Comparison of ENCODE assay signal across 30 cellular contexts in genomic region chr18:63552581-63552980, GRCh38. TPM values are rescaled to one million over a fixed set of nuclear protein-coding genes. Genes with fewer than 3 reads are reported as not detected.
DNase-seq lines count a peak whose midpoint lies in the region; ATAC-seq and TF ChIP-seq lines count a peak whose summit lies in the region.
"Had no signal": no experiment of that assay in that cellular context is flagged by ENCODE, and none has a peak within 500 bp of the region (broad histone marks: within the 10 kb centered on the region; RNA-seq: fewer than 3 reads in every experiment).

No MANE protein-coding gene starts in this region.

- peaks cover 38% of the 10 kb centered on the region for H3K4me1 ChIP-seq in BLaER1
- H3K4me1 ChIP-seq: BE2C, body of pancreas, neural progenitor cell, prostate gland, thyroid gland had no signal

- peak overlapping the region; percentile 64 for H3K4me2 ChIP-seq in BLaER1
- H3K4me2 ChIP-seq: neural progenitor cell had no signal

- no peaks in the 10 kb centered on the region for H4K20me1 ChIP-seq in BLaER1

- DNase-seq in NCI-H69 (lab: John Stamatoyannopoulos, UW) (peak; percentile 60), epithelial cell of prostate (ENCODE audit: low read depth, low spot score) (no peak), omental fat pad (ENCODE audit: low spot score) (no peak), C1 segment of cervical spinal cord (lab: John Stamatoyannopoulos, UW) (no peak), MG63 (no peak)
- DNase-seq: activated CD4-positive, alpha-beta T cell treated with anti-CD3 and anti-CD28 coated beads, Interleukin-2, amount 50 U/mL, for 1 hour; activated T-cell treated with anti-CD3 and anti-CD28 coated beads, Interleukin-2, amount 50 U/mL, for 48 hours; BE2C; COR-L47; DMS53; H9; kidney glomerular epithelial cell; NCI-H1048; NCI-H1694 treated with DMSO at 0.1 percent for 48 hours; NCI-H524; SHP77 treated with DMSO at 0.1 percent for 48 hours; sigmoid colon; stimulated activated CD8-positive, alpha-beta memory T cell treated with anti-CD3 and anti-CD28 coated beads, Interleukin-4, amount 100 ng/mL, for 48 hours; stimulated activated naive CD8-positive, alpha-beta T cell treated with anti-CD3 and anti-CD28 coated beads, Interleukin-15, amount 100 ng/mL, for 72 hours; T1000 had no signal

- TF ChIP-seq CTCF in omental fat pad (IDR thresholded peaks at IDR 0.05) = no peak

- H3K27ac ChIP-seq in BLaER1 (peak overlapping the region; percentile 76), epithelial cell of prostate (peak overlapping the region; percentile 91)
- H3K27ac ChIP-seq: body of pancreas, neural progenitor cell, prostate gland, thyroid gland had no signal

- H3K4me3 ChIP-seq in BLaER1 = no peak overlapping the region
- no peak overlapping the region for H3K4me3 ChIP-seq in MG63
- H3K4me3 ChIP-seq: body of pancreas, lung, neural progenitor cell, prostate gland, sigmoid colon, thyroid gland had no signal

- no peaks in the 10 kb centered on the region for H3K36me3 ChIP-seq in BLaER1
- no peaks in the 10 kb centered on the region for H3K36me3 ChIP-seq in MG63
- H3K36me3 ChIP-seq: BE2C, neural progenitor cell, prostate gland, sigmoid colon, thyroid gland had no signal

- ATAC-seq in omental fat pad (ENCODE audit: low FRiP score) (peak; percentile 11), HG02623 (IDR thresholded peaks at IDR 0.05; ENCODE audit: unreplicated experiment) (no peak), HG02981 (IDR thresholded peaks at IDR 0.05; ENCODE audit: unreplicated experiment) (no peak)
- ATAC-seq: stimulated activated naive CD8-positive, alpha-beta T cell treated with anti-CD3 and anti-CD28 coated beads, Interleukin-15, amount 100 ng/mL, for 72 hours had no signal

- H3K9me3 ChIP-seq in BLaER1 = peaks cover 16% of the 10 kb centered on the region
- H3K9me3 ChIP-seq in MG63 = no peaks in the 10 kb centered on the region
- H3K9me3 ChIP-seq: BE2C, body of pancreas, prostate gland, sigmoid colon, thyroid gland had no signal

- H3K9ac ChIP-seq in BLaER1 = peak overlapping the region; percentile 7; the same call in 1 of the 2 replicates
- H3K9ac ChIP-seq: neural progenitor cell had no signal

- H3K27me3 ChIP-seq in BLaER1 (no peaks in the 10 kb centered on the region), MG63 (no peaks in the 10 kb centered on the region)
- H3K27me3 ChIP-seq: BE2C, body of pancreas, neural progenitor cell, sigmoid colon, thyroid gland had no signal

RNA-seq across cellular contexts. Expression of gene SERPINB12, which starts 10.4 kb away (rescaled TPM):
- total RNA-seq in omental fat pad = not detected
- not detected in 2 replicates for total RNA-seq in MG63 (2014; rRNA removed; shearing (Covaris generic); ENCODE audit: low replicate concordance)
- total RNA-seq: A673, body of pancreas, G401, H9, lung, prostate gland, sigmoid colon, thyroid gland had no signal

RNA-seq across cellular contexts. Expression of gene SERPINB13, which starts 34.6 kb away (rescaled TPM):
- not detected for total RNA-seq in omental fat pad
- not detected in 2 replicates for total RNA-seq in MG63 (2014; rRNA removed; shearing (Covaris generic); ENCODE audit: low replicate concordance)
- total RNA-seq: body of pancreas, G401, H9, sigmoid colon, thyroid gland had no signal
